ENCODE assay signal across 19 cellular contexts in the genomic region with DNA sequence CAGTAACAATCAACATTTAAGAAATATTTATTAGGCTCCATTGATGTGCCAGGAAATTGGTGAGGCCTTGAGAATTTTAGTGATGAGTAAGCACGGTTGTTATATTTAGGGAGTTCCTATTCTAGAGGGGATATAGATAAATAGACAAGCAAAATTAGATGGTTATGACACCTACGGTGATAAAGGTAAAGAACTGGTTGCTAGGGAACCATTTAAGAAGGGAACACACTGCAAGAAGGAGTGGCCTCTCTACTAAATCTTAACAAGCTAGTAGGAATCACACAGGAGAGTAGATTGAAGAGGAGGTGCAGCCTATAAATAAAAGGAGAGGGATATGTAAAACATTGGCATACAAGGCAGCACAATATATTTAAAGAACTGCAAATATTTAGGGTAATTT.
DNase-seq lines count a peak whose midpoint lies in the region; ATAC-seq and TF ChIP-seq lines count a peak whose summit lies in the region.
"Had no signal": no experiment of that assay in that cellular context is flagged by ENCODE, and none has a peak within 500 bp of the region (broad histone marks: within the 10 kb centered on the region; RNA-seq: fewer than 3 reads in every experiment).

No MANE protein-coding gene starts in this region.

- H3K27me3 Mint-ChIP-seq in osteocyte (ENCODE audit: unreplicated experiment) = no peaks in the 10 kb centered on the region

- peaks cover 11% of the 10 kb centered on the region for H3K36me3 Mint-ChIP-seq in osteocyte (ENCODE audit: unreplicated experiment)

- TF ChIP-seq CTCF in VCaP (conservative IDR thresholded peaks at IDR 0.05) = no peak
- TF ChIP-seq CTCF in osteocyte (IDR thresholded peaks at IDR 0.05) = no peak

- H3K4me1 Mint-ChIP-seq in osteocyte (ENCODE audit: unreplicated experiment) = peaks cover 54% of the 10 kb centered on the region
- H3K4me1 Mint-ChIP-seq: WTC11 had no signal

- H3K4me3 Mint-ChIP-seq in osteocyte (ENCODE audit: unreplicated experiment) = no peak overlapping the region
- H3K4me3 Mint-ChIP-seq: WTC11 had no signal

- peak overlapping the region; percentile 92 for H3K27ac Mint-ChIP-seq in osteocyte (ENCODE audit: unreplicated experiment)
- H3K27ac Mint-ChIP-seq: WTC11 had no signal

- peaks cover 15% of the 10 kb centered on the region for H3K9me3 Mint-ChIP-seq in osteocyte (ENCODE audit: unreplicated experiment)

- ATAC-seq in GM18907 (IDR thresholded peaks at IDR 0.05; ENCODE audit: unreplicated experiment) = no peak
- ATAC-seq: SK-N-SH treated with all-trans-retinoic acid at 6 μM for 48 hours, WTC11 had no signal

- DNase-seq in NCI-H2029 (lab: John Stamatoyannopoulos, UW) (peak; percentile 5), NCI-H2029 treated with DMSO at 0.1 percent for 48 hours (lab: John Stamatoyannopoulos, UW) (no peak), NCI-H1417 treated with DMSO at 0.1 percent for 48 hours (lab: John Stamatoyannopoulos, UW) (peak; percentile 40), osteocyte (ENCODE audit: extremely low spot score, unreplicated experiment) (no peak)
- no peak for DNase-seq in activated naive CD4-positive, alpha-beta T cell (lab: John Stamatoyannopoulos, UW)
- no peak for DNase-seq in stimulated activated CD4-positive, alpha-beta T cell treated with anti-CD3 and anti-CD28 coated beads, Interleukin-2, amount 100 ng/mL, for 24 hours
- DNase-seq: activated CD4-positive, alpha-beta T cell treated with anti-CD3 and anti-CD28 coated beads, Interleukin-2, amount 50 U/mL, for 4 hours; activated effector memory CD4-positive, alpha-beta T cell treated with Interleukin-2 at 50 U/mL for 16 hours; cortex of kidney; GDM1; KG1; NCI-H2171 treated with DMSO at 0.1 percent for 48 hours; spleen; substantia nigra had no signal

- peak overlapping the region; percentile 83 for H3K27ac ChIP-seq in VCaP
- H3K27ac ChIP-seq: BLaER1 treated with 17β-estradiol and CSF1 and Interleukin-3, amounts not matched to agents 10 nM and 100 nM; spleen had no signal

Comparison
In these comparisons a context has a peak if more than half of its experiments do, and no peak if none do; other contexts are left out.
1. DNase-seq: peak in NCI-H2029 (single experiment) and NCI-H1417 treated with DMSO at 0.1 percent for 48 hours (single experiment); none in NCI-H2029 treated with DMSO at 0.1 percent for 48 hours (single experiment), osteocyte (single experiment), activated naive CD4-positive, alpha-beta T cell (0 of 4) and stimulated activated CD4-positive, alpha-beta T cell treated with anti-CD3 and anti-CD28 coated beads, Interleukin-2, amount 100 ng/mL, for 24 hours (0 of 2).